8 cellular contexts compared by ENCODE assay signal in the genomic region with DNA sequence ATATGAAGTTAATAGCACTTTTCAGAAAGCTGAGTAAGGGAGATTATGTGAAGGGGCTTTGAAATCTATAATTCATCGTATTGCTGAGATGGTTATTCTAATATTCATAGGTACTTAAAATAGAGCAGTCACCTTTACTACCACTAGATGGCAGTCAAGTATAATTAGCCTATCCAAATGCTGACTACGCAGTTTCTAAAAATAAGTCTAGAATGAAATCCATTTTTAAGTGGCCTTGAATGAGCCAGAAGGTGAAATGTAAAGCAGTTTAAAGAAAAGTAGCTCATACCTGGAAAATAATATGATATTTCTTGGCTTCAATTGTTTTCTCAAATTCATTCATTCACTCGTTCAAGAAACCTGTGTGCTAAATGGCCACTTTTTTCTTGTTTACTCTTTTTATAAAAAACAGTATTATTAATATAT.
DNase-seq lines count a peak whose midpoint lies in the region; ATAC-seq and TF ChIP-seq lines count a peak whose summit lies in the region.

No MANE protein-coding gene starts in this region.

- 20% methylated on average over 3 of the region's 3 CpGs for WGBS in prostate gland

- TF ChIP-seq CTCF in DOHH2 (IDR thresholded peaks at IDR 0.05; ENCODE audit: low read depth, low read length, poor library complexity, severe bottlenecking) (peak; percentile 73), foreskin keratinocyte (conservative IDR thresholded peaks at IDR 0.05) (peak; percentile 93), prostate gland (IDR thresholded peaks at IDR 0.05) (peak; percentile 47 to 81 (median 77))

- peak; percentile 86 for ATAC-seq in GM19395 (IDR thresholded peaks at IDR 0.05; ENCODE audit: unreplicated experiment)
- ATAC-seq in foreskin keratinocyte = peak; percentile 60
- ATAC-seq in activated naive CD4-positive, alpha-beta T cell treated with anti-CD3 and anti-CD28 coated beads, Interleukin-2, amount 50 U/mL, for 72 hours = no peak

- H3K27ac Mint-ChIP-seq in activated naive CD4-positive, alpha-beta T cell treated with anti-CD3 and anti-CD28 coated beads, Interleukin-2, amount 50 U/mL, for 72 hours = no peak overlapping the region

- H3K9me3 ChIP-seq in DOHH2 (ENCODE audit: control insufficient read depth, insufficient read depth, low read length) (no peaks in the 10 kb centered on the region), prostate gland (no peaks in the 10 kb centered on the region)

- H4K20me1 ChIP-seq in DOHH2 (ENCODE audit: control insufficient read depth, insufficient read depth, low read depth, low read length) = no peaks in the 10 kb centered on the region

- intact Hi-C loops in prostate gland (cut with DNase I) = loop anchor here (10.0 kb wide), 1 partner anchor 1943 kb away; no protein-coding TSS in a partner anchor

- H3K79me2 ChIP-seq in DOHH2 (ENCODE audit: control insufficient read depth, low read length) = no peaks in the 10 kb centered on the region

- peak; percentile 5 for DNase-seq in HuH-7.5 (ENCODE audit: low spot score)
- DNase-seq in SW480 (ENCODE audit: low spot score) = peak; percentile 52
- peak in 1 of 2 donors; percentile 34 for DNase-seq in foreskin keratinocyte
- DNase-seq in prostate gland (ENCODE audit: low spot score) = no peak
- no peak for DNase-seq in activated naive CD4-positive, alpha-beta T cell treated with anti-CD3 and anti-CD28 coated beads, Interleukin-2, amount 50 U/mL, for 72 hours (ENCODE audit: low spot score in 2 of 2)
- DNase-seq in hypothalamus (lab: John Stamatoyannopoulos, UW) = no peak

- H3F3A ChIP-seq in DOHH2 (ENCODE audit: control insufficient read depth, insufficient read depth) = no peaks in the 10 kb centered on the region

- H3K4me2 ChIP-seq in DOHH2 (ENCODE audit: low read length) = no peak overlapping the region

- H3K4me3 ChIP-seq in DOHH2 (ENCODE audit: low read length) = no peak overlapping the region
- no peak overlapping the region for H3K4me3 ChIP-seq in prostate gland

- H3K27me3 ChIP-seq in DOHH2 (ENCODE audit: control insufficient read depth, low read length) (no peaks in the 10 kb centered on the region), foreskin keratinocyte (peaks cover 3% of the 10 kb centered on the region), prostate gland (replicated peaks; ENCODE audit: insufficient read depth) (no peaks in the 10 kb centered on the region)

- H3K4me1 ChIP-seq in DOHH2 (ENCODE audit: control insufficient read depth, low read length) (no peaks in the 10 kb centered on the region), foreskin keratinocyte (no peaks in the 10 kb centered on the region), prostate gland (replicated peaks) (no peaks in the 10 kb centered on the region)

- no peaks in the 10 kb centered on the region for H3K36me3 Mint-ChIP-seq in activated naive CD4-positive, alpha-beta T cell treated with anti-CD3 and anti-CD28 coated beads, Interleukin-2, amount 50 U/mL, for 72 hours

- no peaks in the 10 kb centered on the region for H3K36me3 ChIP-seq in DOHH2 (ENCODE audit: control insufficient read depth, low read length)
- H3K36me3 ChIP-seq in prostate gland = no peaks in the 10 kb centered on the region

- H3K9me3 Mint-ChIP-seq in activated naive CD4-positive, alpha-beta T cell treated with anti-CD3 and anti-CD28 coated beads, Interleukin-2, amount 50 U/mL, for 72 hours = no peaks in the 10 kb centered on the region

- no peak overlapping the region for H3K27ac ChIP-seq in DOHH2 (ENCODE audit: low read depth, low read length)
- no peak overlapping the region for H3K27ac ChIP-seq in foreskin keratinocyte
- H3K27ac ChIP-seq in prostate gland = no peak overlapping the region

- TF ChIP-seq POLR2A in prostate gland (IDR thresholded peaks at IDR 0.05) = no peak

- no peaks in the 10 kb centered on the region for H3K9me2 ChIP-seq in DOHH2 (replicated peaks; ENCODE audit: control insufficient read depth, low read length)

Comparison
In these comparisons a context has a peak if more than half of its experiments do, and no peak if none do; other contexts are left out.
1. ATAC-seq: peak in GM19395 (single experiment) and foreskin keratinocyte (single experiment); none in activated naive CD4-positive, alpha-beta T cell treated with anti-CD3 and anti-CD28 coated beads, Interleukin-2, amount 50 U/mL, for 72 hours (0 of 2).
2. DNase-seq: peak in HuH-7.5 (single experiment) and SW480 (single experiment); none in prostate gland (single experiment), activated naive CD4-positive, alpha-beta T cell treated with anti-CD3 and anti-CD28 coated beads, Interleukin-2, amount 50 U/mL, for 72 hours (0 of 2) and hypothalamus (0 of 51).
3. Peak in every context shown above with its lines, with median percentiles within 50 percentile points of each other: CTCF ChIP-seq.